30 cellular contexts compared by ENCODE assay signal in the genomic region with DNA sequence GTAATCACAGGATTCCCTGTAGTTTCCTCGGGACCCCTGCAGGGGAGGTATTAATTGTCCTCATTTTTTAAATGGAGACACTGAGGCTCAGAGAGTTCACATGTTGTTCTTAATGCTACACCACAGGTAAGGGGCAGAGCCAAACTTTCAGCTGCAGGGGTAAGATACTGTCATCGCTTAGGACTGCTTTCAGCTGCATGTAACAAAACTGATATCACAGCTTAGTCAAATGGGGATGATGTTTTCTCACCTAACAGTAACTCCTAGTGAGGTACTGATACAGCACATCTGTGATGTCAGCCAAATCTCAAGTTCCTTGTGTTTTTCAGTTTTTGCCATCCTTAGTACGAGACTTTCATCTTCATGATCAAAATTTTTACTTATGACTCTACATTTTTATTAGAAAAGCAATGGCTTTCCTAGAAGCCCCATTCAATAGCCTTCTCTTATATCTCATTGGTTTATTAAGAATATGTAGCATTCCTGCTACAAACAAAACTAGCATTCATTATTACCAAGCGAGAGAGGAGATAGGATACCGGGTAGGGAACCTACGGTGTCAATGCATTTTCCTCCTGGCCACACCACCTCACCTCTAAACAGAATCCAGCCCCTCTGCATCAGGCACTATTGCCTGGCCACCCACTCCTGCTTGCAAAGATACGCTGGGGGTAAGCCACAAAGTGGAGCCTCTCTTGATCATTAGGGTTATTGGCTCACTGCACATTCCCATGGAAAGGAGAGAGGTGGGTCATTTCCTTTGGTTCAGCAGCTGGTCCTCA.
A peak's percentile ranks its signal among the peaks of the same experiment; 100 is the strongest.
DNase-seq lines count a peak whose midpoint lies in the region; ATAC-seq and TF ChIP-seq lines count a peak whose summit lies in the region.
"Had no signal": no experiment of that assay in that cellular context is flagged by ENCODE, and none has a peak within 500 bp of the region (broad histone marks: within the 10 kb centered on the region; RNA-seq: fewer than 3 reads in every experiment).

No MANE protein-coding gene starts in this region.

- TF ChIP-seq POLR2A in IMR-90 (IDR thresholded peaks at IDR 0.05; ENCODE audit: low read depth, low read length): no peak

- H2BK120ac ChIP-seq in IMR-90 (ENCODE audit: low read depth, low read length): no peak overlapping the region

- no peak for TF ChIP-seq RAD21 in IMR-90 (IDR thresholded peaks at IDR 0.05; ENCODE audit: low read length)

- no CpG with 5 or more reads among the region's 7 CpGs for WGBS in IMR-90 (ENCODE audit: extremely low coverage in 2 of 2, insufficient read length in 1 of 2), 2 experiments

- CTCF ChIA-PET in activated CD8-positive, alpha-beta memory T cell treated with anti-CD3 and anti-CD28 coated beads, Interleukin-2, amount 10 ng/mL, durations not matched to agents 7 days and 5 days (lab: Charles Lee): interaction anchor here (1.2 kb wide), 1 partner anchor 767 kb away, joined by 3 read pairs; no protein-coding TSS in a partner anchor
- CTCF ChIA-PET in IMR-90 (lab: Yijun Ruan, JAX): no interaction called here
- CTCF ChIA-PET in naive thymus-derived CD4-positive, alpha-beta T cell (lab: Charles Lee): no interaction called here

- intact Hi-C loops in IMR-90 (cut with micrococcal nuclease): no loop called here
- intact Hi-C loops in naive thymus-derived CD4-positive, alpha-beta T cell (cut with micrococcal nuclease): no loop called here

- H4K5ac ChIP-seq in IMR-90 (ENCODE audit: low read depth, low read length): no peak overlapping the region

- POLR2A ChIA-PET in IMR-90 (lab: Charles Lee; ENCODE audit: unreplicated experiment): interaction anchor here (0.6 kb wide), 1 partner anchor 345 kb away, joined by 3 read pairs; no protein-coding TSS in a partner anchor
- POLR2A ChIA-PET in naive thymus-derived CD4-positive, alpha-beta T cell (lab: Charles Lee): interaction anchor here (0.6 to 1.2 kb wide), 2 partner anchors 21 to 40 kb away, joined by 3 to 4 read pairs; no protein-coding TSS in a partner anchor

- no peak overlapping the region for H3K9ac ChIP-seq in IMR-90 (ENCODE audit: low read depth, low read length)
- H3K9ac ChIP-seq: neural progenitor cell had no signal

- no peak overlapping the region for H3K4me3 ChIP-seq in IMR-90 (ENCODE audit: insufficient read depth, low read depth, low read length)
- H3K4me3 ChIP-seq in naive thymus-derived CD4-positive, alpha-beta T cell (ENCODE audit: low read length): no peak overlapping the region
- H3K4me3 ChIP-seq: A549, coronary artery, lower lobe of right lung, neural progenitor cell, SK-N-MC, testis, uterus had no signal

- no peaks in the 10 kb centered on the region for H3K79me1 ChIP-seq in IMR-90 (ENCODE audit: low read depth in 1 of 2, low read length in 2 of 2)

- H3K36me3 Mint-ChIP-seq in activated CD8-positive, alpha-beta memory T cell treated with anti-CD3 and anti-CD28 coated beads, Interleukin-2, amount 10 ng/mL, durations not matched to agents 7 days and 5 days: no peaks in the 10 kb centered on the region
- H3K36me3 Mint-ChIP-seq in activated T-helper 17 cell treated with anti-CD3 and anti-CD28 coated beads, Interleukin-2, amount 50 U/mL, for 72 hours (ENCODE audit: low read depth): no peaks in the 10 kb centered on the region
- no peaks in the 10 kb centered on the region for H3K36me3 Mint-ChIP-seq in neural crest cell (ENCODE audit: low read depth)
- H3K36me3 Mint-ChIP-seq in naive thymus-derived CD4-positive, alpha-beta T cell: peaks cover 0 to 3% (median 0%) of the 10 kb centered on the region in 5 donors
- H3K36me3 Mint-ChIP-seq: CD8-positive, alpha-beta T cell; neural progenitor cell had no signal

- H3K27ac ChIP-seq in IMR-90 (ENCODE audit: insufficient read depth, low read length): no peak overlapping the region
- H3K27ac ChIP-seq in naive thymus-derived CD4-positive, alpha-beta T cell (ENCODE audit: low read depth, low read length): no peak overlapping the region
- H3K27ac ChIP-seq: coronary artery, lower lobe of right lung, neural progenitor cell, RWPE1, SK-N-MC, testis, uterus had no signal

- no peaks in the 10 kb centered on the region for H3K9me3 Mint-ChIP-seq in activated CD8-positive, alpha-beta memory T cell treated with anti-CD3 and anti-CD28 coated beads, Interleukin-2, amount 10 ng/mL, durations not matched to agents 7 days and 5 days (ENCODE audit: low read depth)
- H3K9me3 Mint-ChIP-seq in activated T-helper 17 cell treated with anti-CD3 and anti-CD28 coated beads, Interleukin-2, amount 50 U/mL, for 72 hours: no peaks in the 10 kb centered on the region
- H3K9me3 Mint-ChIP-seq in neural crest cell: no peaks in the 10 kb centered on the region
- no peaks in the 10 kb centered on the region for H3K9me3 Mint-ChIP-seq in naive thymus-derived CD4-positive, alpha-beta T cell
- H3K9me3 Mint-ChIP-seq: CD8-positive, alpha-beta T cell; T-helper 1 cell treated with Interleukin-12 subunit alpha and Interleukin-12 subunit beta and Interleukin-4 antibody, amounts not matched to agents 30 μg/mL and 1 μg/mL, for 36 hours had no signal

- no peak overlapping the region for H2AFZ ChIP-seq in IMR-90 (replicated peaks; ENCODE audit: low read length, poor library complexity)
- H2AFZ ChIP-seq: neural progenitor cell had no signal

- H3K18ac ChIP-seq in IMR-90 (ENCODE audit: low read depth, low read length): no peak overlapping the region

- H3K23ac ChIP-seq in IMR-90 (ENCODE audit: low read depth, low read length): no peak overlapping the region

- H3K14ac ChIP-seq in IMR-90 (replicated peaks; ENCODE audit: low read depth, low read length): no peak overlapping the region

- H3K4me2 ChIP-seq in IMR-90 (ENCODE audit: low read depth, low read length): no peak overlapping the region
- H3K4me2 ChIP-seq: A549, neural progenitor cell had no signal

- peak; percentile 64 for ATAC-seq in activated CD8-positive, alpha-beta memory T cell treated with anti-CD3 and anti-CD28 coated beads, Interleukin-2, amount 10 ng/mL, durations not matched to agents 7 days and 5 days
- ATAC-seq in IMR-90 (ENCODE audit: low read depth) (no peak), GM21447 (IDR thresholded peaks at IDR 0.05; ENCODE audit: unreplicated experiment) (no peak)
- peak; percentile 92 for ATAC-seq in activated T-helper 17 cell treated with anti-CD3 and anti-CD28 coated beads, Interleukin-2, amount 50 U/mL, for 72 hours (replicated peaks)
- no peak for ATAC-seq in naive thymus-derived CD4-positive, alpha-beta T cell
- ATAC-seq: A549; CD8-positive, alpha-beta T cell; HepG2; lower lobe of right lung; stimulated activated naive B cell treated with anti-CD40 and anti-IgM and Interleukin-4, amounts not matched to agents 10 μg/mL and 1 μg/mL and 100 μg/mL, for 72 hours had no signal

- H2BK20ac ChIP-seq in IMR-90 (ENCODE audit: low read depth, low read length): peak overlapping the region; percentile 30; the same call in 1 of the 2 replicates

- no peak overlapping the region for H3K27ac Mint-ChIP-seq in activated CD8-positive, alpha-beta memory T cell treated with anti-CD3 and anti-CD28 coated beads, Interleukin-2, amount 10 ng/mL, durations not matched to agents 7 days and 5 days
- peak overlapping the region; percentile 81 for H3K27ac Mint-ChIP-seq in activated T-helper 17 cell treated with anti-CD3 and anti-CD28 coated beads, Interleukin-2, amount 50 U/mL, for 72 hours
- peak overlapping the region; percentile 29 for H3K27ac Mint-ChIP-seq in neural crest cell (ENCODE audit: unreplicated experiment)
- no peak overlapping the region for H3K27ac Mint-ChIP-seq in naive thymus-derived CD4-positive, alpha-beta T cell
- H3K27ac Mint-ChIP-seq: CD8-positive, alpha-beta T cell; neural progenitor cell; stimulated activated naive B cell treated with anti-CD40 and anti-IgM and Interleukin-4, amounts not matched to agents 10 μg/mL and 1 μg/mL and 100 μg/mL, for 72 hours; T-helper 1 cell treated with Interleukin-12 subunit alpha and Interleukin-12 subunit beta and Interleukin-4 antibody, amounts not matched to agents 30 μg/mL and 1 μg/mL, for 36 hours had no signal

- no peak overlapping the region for H2AK9ac ChIP-seq in IMR-90 (replicated peaks; ENCODE audit: low read depth, low read length, poor library complexity)

- no peak overlapping the region for H4K91ac ChIP-seq in IMR-90 (ENCODE audit: insufficient read depth, low read depth, low read length)

- no peak overlapping the region for H3K4ac ChIP-seq in IMR-90 (ENCODE audit: low read depth, low read length)

- BruUV-seq in IMR-90 (replicated peaks; lab: Mats Ljungman, UMichigan): no TSS peak

- no peak overlapping the region for H3K4me3 Mint-ChIP-seq in activated CD8-positive, alpha-beta memory T cell treated with anti-CD3 and anti-CD28 coated beads, Interleukin-2, amount 10 ng/mL, durations not matched to agents 7 days and 5 days
- peak overlapping the region; percentile 56 for H3K4me3 Mint-ChIP-seq in activated T-helper 17 cell treated with anti-CD3 and anti-CD28 coated beads, Interleukin-2, amount 50 U/mL, for 72 hours
- H3K4me3 Mint-ChIP-seq in neural crest cell: no peak overlapping the region
- no peak overlapping the region for H3K4me3 Mint-ChIP-seq in naive thymus-derived CD4-positive, alpha-beta T cell
- H3K4me3 Mint-ChIP-seq: CD8-positive, alpha-beta T cell; neural progenitor cell; stimulated activated naive B cell treated with anti-CD40 and anti-IgM and Interleukin-4, amounts not matched to agents 10 μg/mL and 1 μg/mL and 100 μg/mL, for 72 hours; T-helper 1 cell treated with Interleukin-12 subunit alpha and Interleukin-12 subunit beta and Interleukin-4 antibody, amounts not matched to agents 30 μg/mL and 1 μg/mL, for 36 hours had no signal

- no peak overlapping the region; a peak in 1 of 4 replicates for H4K8ac ChIP-seq in IMR-90 (ENCODE audit: low read depth in 2 of 2, low read length in 2 of 2)

- no peak for DNase-seq in activated CD8-positive, alpha-beta memory T cell treated with anti-CD3 and anti-CD28 coated beads, Interleukin-2, amount 10 ng/mL, durations not matched to agents 7 days and 5 days
- DNase-seq in activated CD8-positive, alpha-beta memory T cell treated with anti-CD3 and anti-CD28 coated beads, Interleukin-2, amount 50 U/mL, for 48 hours: no peak
- DNase-seq in IMR-90: no peak
- DNase-seq in neural crest cell (ENCODE audit: low read depth, low spot score): no peak
- no peak for DNase-seq in naive thymus-derived CD4-positive, alpha-beta T cell
- DNase-seq in stimulated activated naive CD4-positive, alpha-beta T cell (lab: John Stamatoyannopoulos, UW): no peak
- DNase-seq: activated CD8-positive, alpha-beta memory T cell treated with anti-CD3 and anti-CD28 coated beads, Interleukin-2, amount 50 U/mL, for 4 hours; activated naive CD4-positive, alpha-beta T cell treated with anti-CD3 and anti-CD28 coated beads, Interleukin-2, amount 50 U/mL, for 16 hours; aorta; CD8-positive, alpha-beta T cell; effector memory CD4-positive, alpha-beta T cell; foreskin fibroblast; GOT3; lower lobe of right lung; NCI-H446; NCI-H82; right cardiac atrium; stimulated activated CD4-positive, alpha-beta T cell treated with anti-CD3 and anti-CD28 coated beads, Interleukin-4, amount 100 ng/mL, for 24 hours; stimulated activated naive B cell treated with anti-CD40 and anti-IgM and Interleukin-4, amounts not matched to agents 10 μg/mL and 1 μg/mL and 100 μg/mL, for 72 hours; testis; uterus had no signal

- no peak for TF ChIP-seq CTCF in IMR-90 (conservative IDR thresholded peaks at IDR 0.05; ENCODE audit: low read depth, low read length)
- TF ChIP-seq CTCF in neural crest cell (conservative IDR thresholded peaks at IDR 0.05): no peak

- no peak overlapping the region for H3K56ac ChIP-seq in IMR-90 (ENCODE audit: extremely low read depth, insufficient read depth, low read length)

- peaks cover 3% of the 10 kb centered on the region for H3K27me3 Mint-ChIP-seq in activated CD8-positive, alpha-beta memory T cell treated with anti-CD3 and anti-CD28 coated beads, Interleukin-2, amount 10 ng/mL, durations not matched to agents 7 days and 5 days
- no peaks in the 10 kb centered on the region for H3K27me3 Mint-ChIP-seq in activated T-helper 17 cell treated with anti-CD3 and anti-CD28 coated beads, Interleukin-2, amount 50 U/mL, for 72 hours
- H3K27me3 Mint-ChIP-seq in neural crest cell (ENCODE audit: low read depth): no peaks in the 10 kb centered on the region
- H3K27me3 Mint-ChIP-seq in naive thymus-derived CD4-positive, alpha-beta T cell: peaks cover 0 to 11% (median 0%) of the 10 kb centered on the region in 5 donors
- H3K27me3 Mint-ChIP-seq: stimulated activated naive B cell treated with anti-CD40 and anti-IgM and Interleukin-4, amounts not matched to agents 10 μg/mL and 1 μg/mL and 100 μg/mL, for 72 hours had no signal

- H4K20me1 ChIP-seq in IMR-90 (ENCODE audit: insufficient read depth, low read length): no peaks in the 10 kb centered on the region

- H3K9me1 ChIP-seq in IMR-90 (ENCODE audit: insufficient read depth, low read length): peaks cover 11% of the 10 kb centered on the region

- no peaks in the 10 kb centered on the region for H3K9me3 ChIP-seq in IMR-90 (ENCODE audit: control insufficient read depth, insufficient read depth, low read length)
- no peaks in the 10 kb centered on the region for H3K9me3 ChIP-seq in naive thymus-derived CD4-positive, alpha-beta T cell (ENCODE audit: control insufficient read depth in 2 of 3, low read length in 3 of 3)
- H3K9me3 ChIP-seq: A549, lower lobe of right lung, testis, uterus had no signal

- no peaks in the 10 kb centered on the region for H3K27me3 ChIP-seq in IMR-90 (ENCODE audit: control insufficient read depth, insufficient read depth, low read length)
- no peaks in the 10 kb centered on the region for H3K27me3 ChIP-seq in naive thymus-derived CD4-positive, alpha-beta T cell (ENCODE audit: control insufficient read depth in 2 of 2, insufficient read depth in 2 of 2, low read length in 2 of 2)
- H3K27me3 ChIP-seq: neural progenitor cell, testis, uterus had no signal

- H2BK5ac ChIP-seq in IMR-90 (ENCODE audit: low read depth, low read length, poor library complexity, severe bottlenecking): no peak overlapping the region

- peaks cover 19% of the 10 kb centered on the region for H3K4me1 Mint-ChIP-seq in activated CD8-positive, alpha-beta memory T cell treated with anti-CD3 and anti-CD28 coated beads, Interleukin-2, amount 10 ng/mL, durations not matched to agents 7 days and 5 days
- peaks cover 34% of the 10 kb centered on the region for H3K4me1 Mint-ChIP-seq in activated T-helper 17 cell treated with anti-CD3 and anti-CD28 coated beads, Interleukin-2, amount 50 U/mL, for 72 hours
- no peaks in the 10 kb centered on the region for H3K4me1 Mint-ChIP-seq in neural crest cell
- H3K4me1 Mint-ChIP-seq in naive thymus-derived CD4-positive, alpha-beta T cell: peaks cover 0 to 25% (median 3%) of the 10 kb centered on the region in 7 donors

- H3K36me3 ChIP-seq in IMR-90 (ENCODE audit: control insufficient read depth, insufficient read depth, low read length): no peaks in the 10 kb centered on the region
- no peaks in the 10 kb centered on the region for H3K36me3 ChIP-seq in naive thymus-derived CD4-positive, alpha-beta T cell (ENCODE audit: control insufficient read depth in 2 of 3, insufficient read depth in 3 of 3, low read length in 3 of 3)
- H3K36me3 ChIP-seq: lower lobe of right lung, neural progenitor cell, uterus had no signal

- no peak overlapping the region for H2BK15ac ChIP-seq in IMR-90 (ENCODE audit: low read depth, low read length)

- peaks cover 15% of the 10 kb centered on the region for H3K4me1 ChIP-seq in IMR-90 (ENCODE audit: control insufficient read depth, insufficient read depth, low read length)
- H3K4me1 ChIP-seq in naive thymus-derived CD4-positive, alpha-beta T cell (ENCODE audit: control insufficient read depth in 2 of 2, insufficient read depth in 2 of 2, low read length in 2 of 2): no peaks in the 10 kb centered on the region
- H3K4me1 ChIP-seq: lower lobe of right lung had no signal

- no peak overlapping the region; the same call in 1 of the 2 replicates for H2AK5ac ChIP-seq in IMR-90 (ENCODE audit: low read depth, low read length)

- in situ Hi-C loops in IMR-90 (cut with MboI; ENCODE audit: low sequenced_read_pairs): no loop called here

- dilution Hi-C loops in IMR-90 (cut with HindIII; ENCODE audit: low sequenced_read_pairs, unreplicated experiment): no loop called here

Comparison
In these comparisons a context has a peak if more than half of its experiments do, and no peak if none do; other contexts are left out.
1. ATAC-seq: peak in activated CD8-positive, alpha-beta memory T cell treated with anti-CD3 and anti-CD28 coated beads, Interleukin-2, amount 10 ng/mL, durations not matched to agents 7 days and 5 days (single experiment) and activated T-helper 17 cell treated with anti-CD3 and anti-CD28 coated beads, Interleukin-2, amount 50 U/mL, for 72 hours (single experiment); none in IMR-90 (single experiment), naive thymus-derived CD4-positive, alpha-beta T cell (single experiment) and GM21447 (single experiment).
2. H3K27ac Mint-ChIP-seq: peak in activated T-helper 17 cell treated with anti-CD3 and anti-CD28 coated beads, Interleukin-2, amount 50 U/mL, for 72 hours (single experiment) and neural crest cell (single experiment); none in activated CD8-positive, alpha-beta memory T cell treated with anti-CD3 and anti-CD28 coated beads, Interleukin-2, amount 10 ng/mL, durations not matched to agents 7 days and 5 days (single experiment) and naive thymus-derived CD4-positive, alpha-beta T cell (0 of 9).